Comparison of ENCODE assay signal across 23 cellular contexts in genomic region chr5:66894480-66895240, GRCh38.
A peak's percentile ranks its signal among the peaks of the same experiment; 100 is the strongest.
DNase-seq lines count a peak whose midpoint lies in the region; ATAC-seq and TF ChIP-seq lines count a peak whose summit lies in the region.
"Had no signal": no experiment of that assay in that cellular context is flagged by ENCODE, and none has a peak within 500 bp of the region (broad histone marks: within the 10 kb centered on the region; RNA-seq: fewer than 3 reads in every experiment).

No MANE protein-coding gene starts in this region.

- no peaks in the 10 kb centered on the region for H4K20me1 ChIP-seq in mammary epithelial cell (ENCODE audit: insufficient read depth, low read length)

- no peaks in the 10 kb centered on the region for H3K36me3 ChIP-seq in mammary epithelial cell (ENCODE audit: insufficient read depth, low read length)
- H3K36me3 ChIP-seq: MG63, stomach, tibial artery had no signal

- H3K79me2 ChIP-seq in mammary epithelial cell (ENCODE audit: insufficient read depth, low read length), result peaks cover 12% of the 10 kb centered on the region

- peak overlapping the region; percentile 33 for H3K9ac ChIP-seq in mammary epithelial cell (ENCODE audit: insufficient read depth, low read length)

- TF ChIP-seq CTCF in mammary epithelial cell (conservative IDR thresholded peaks at IDR 0.05 in 1 of 2, IDR thresholded peaks at IDR 0.05 in 1 of 2; ENCODE audit: extremely low read depth in 1 of 2, insufficient read depth in 1 of 2, low read depth in 1 of 2, low read length in 2 of 2) (no peak), foreskin fibroblast (IDR thresholded peaks at IDR 0.05; ENCODE audit: low read depth, low read length) (no peak)

- ATAC-seq in sciatic nerve (peak; percentile 28), GM21423 (IDR thresholded peaks at IDR 0.05; ENCODE audit: unreplicated experiment) (no peak), HG02870 (IDR thresholded peaks at IDR 0.05; ENCODE audit: unreplicated experiment) (no peak)
- ATAC-seq in stimulated activated naive CD8-positive, alpha-beta T cell treated with anti-CD3 and anti-CD28 coated beads, Interleukin-15, Interleukin-2, amounts not matched to agents 100 U/mL and 50 U/mL, for 24 hours, result no peak
- ATAC-seq: activated naive CD8-positive, alpha-beta T cell treated with anti-CD3 and anti-CD28 coated beads, Interleukin-2, amount 50 U/mL, for 24 hours; K562 had no signal

- H2AFZ ChIP-seq in mammary epithelial cell (ENCODE audit: low read depth, low read length), result peak overlapping the region; percentile 4

- CTCF ChIA-PET in mammary epithelial cell (lab: Charles Lee; ENCODE audit: low non-redundant PET), result no interaction called here

- in situ Hi-C loops in mammary epithelial cell (cut with MboI; ENCODE audit: low sequenced_read_pairs in 2 of 2), result loop anchor here in 1 of 2 donors (5.0 to 10.0 kb wide), 2 partner anchors 60 to 113 kb away; no protein-coding TSS in a partner anchor

- peak overlapping the region; percentile 14 for H3K4me2 ChIP-seq in mammary epithelial cell (ENCODE audit: insufficient read depth, low read depth, low read length)

- BruUV-seq in mammary epithelial cell (replicated peaks; lab: Mats Ljungman, UMichigan), result TSS peak; percentile 0

- dilution Hi-C loops in mammary epithelial cell (cut with HindIII; ENCODE audit: low sequenced_read_pairs), result loop anchor here (5.0 kb wide), 2 partner anchors 57 to 123 kb away; no protein-coding TSS in a partner anchor

- H3K27ac ChIP-seq in mammary epithelial cell (ENCODE audit: insufficient read depth, low read depth, low read length), result peak overlapping the region; percentile 100
- H3K27ac ChIP-seq: SK-N-MC, stomach, tibial artery had no signal

- intact Hi-C loops in mammary epithelial cell (cut with micrococcal nuclease), result loop anchor here (5.0 kb wide), 1 partner anchor 118 kb away; no protein-coding TSS in a partner anchor
- intact Hi-C loops in sciatic nerve (cut with DNase I), result no loop called here

- WGBS in mammary epithelial cell (ENCODE audit: low coverage, missing lambda C conversion rate), result 45% methylated on average over 3 of the region's 3 CpGs

- peak; percentile 62 for DNase-seq in HT1080 (ENCODE audit: low read depth)
- peak; percentile 92 for DNase-seq in mammary epithelial cell
- DNase-seq in foreskin fibroblast, result peak; percentile 58 to 73
- DNase-seq in sciatic nerve (ENCODE audit: low spot score), result no peak
- DNase-seq in stimulated activated naive CD8-positive, alpha-beta T cell treated with anti-CD3 and anti-CD28 coated beads, Interleukin-15, Interleukin-2, amounts not matched to agents 100 U/mL and 50 U/mL, for 24 hours, result no peak
- DNase-seq: ACHN; activated CD8-positive, alpha-beta memory T cell treated with anti-CD3 and anti-CD28 coated beads for 24 hours; activated gamma-delta T cell treated with Interleukin-2 at 50 U/mL for 16 hours; activated naive CD8-positive, alpha-beta T cell treated with anti-CD3 and anti-CD28 coated beads, Interleukin-2, amount 50 U/mL, for 24 hours; activated T-cell treated with anti-CD3 and anti-CD28 coated beads, Interleukin-2, amount 50 U/mL, for 24 hours; DMS53; GF-D8; H7; mesendoderm; MG63; NCI-H2081; NCI-H748 treated with DMSO at 0.1 percent for 48 hours; stomach; tibial artery had no signal

- H3K27me3 ChIP-seq in mammary epithelial cell (ENCODE audit: insufficient read depth, low read length), result no peaks in the 10 kb centered on the region
- H3K27me3 ChIP-seq: stomach, tibial artery had no signal

- H3K4me3 ChIP-seq in mammary epithelial cell (replicated peaks in 1 of 3; ENCODE audit: insufficient read depth in 1 of 3, low read depth in 2 of 3, low read length in 3 of 3) (no peak overlapping the region), foreskin fibroblast (ENCODE audit: low read depth in 1 of 2, low read length in 2 of 2) (no peak overlapping the region)
- H3K4me3 ChIP-seq: K562, MG63, SK-N-MC, stomach, tibial artery had no signal

- peaks cover 85% of the 10 kb centered on the region for H3K4me1 ChIP-seq in mammary epithelial cell (ENCODE audit: insufficient read depth, low read length)
- H3K4me1 ChIP-seq: tibial artery had no signal

- no peaks in the 10 kb centered on the region for H3K9me3 ChIP-seq in mammary epithelial cell (replicated peaks; ENCODE audit: insufficient read depth, low read length)
- H3K9me3 ChIP-seq: MG63, stomach, tibial artery had no signal

Comparison
In these comparisons a context has a peak if more than half of its experiments do, and no peak if none do; other contexts are left out.
1. DNase-seq: peak in HT1080 (single experiment), mammary epithelial cell (single experiment) and foreskin fibroblast (2 of 2); none in sciatic nerve (single experiment) and stimulated activated naive CD8-positive, alpha-beta T cell treated with anti-CD3 and anti-CD28 coated beads, Interleukin-15, Interleukin-2, amounts not matched to agents 100 U/mL and 50 U/mL, for 24 hours (single experiment).